Comparison of ENCODE assay signal across 1 cellular context in genomic region chr17:81468111-81468764, GRCh38.
TF ChIP-seq lines count a peak whose summit lies in the region.

No MANE protein-coding gene starts in this region.

TF ChIP-seq in HepG2, 621 proteins besides CTCF, POLR2A, EP300 and RAD21 (continued from another document and continues in another):
- no peak for TF ChIP-seq KAT7 (CRISPR knock-in tag; IDR thresholded peaks at IDR 0.05; ENCODE audit: borderline replicate concordance)
- TF ChIP-seq TRAFD1 (CRISPR knock-in tag; IDR thresholded peaks at IDR 0.05; ENCODE audit: borderline replicate concordance), result no peak
- TF ChIP-seq JUNB (CRISPR knock-in tag; IDR thresholded peaks at IDR 0.05; ENCODE audit: borderline replicate concordance), result no peak
- TF ChIP-seq ZNF205 (CRISPR knock-in tag; IDR thresholded peaks at IDR 0.05), result no peak
- TF ChIP-seq, protein P1, sequence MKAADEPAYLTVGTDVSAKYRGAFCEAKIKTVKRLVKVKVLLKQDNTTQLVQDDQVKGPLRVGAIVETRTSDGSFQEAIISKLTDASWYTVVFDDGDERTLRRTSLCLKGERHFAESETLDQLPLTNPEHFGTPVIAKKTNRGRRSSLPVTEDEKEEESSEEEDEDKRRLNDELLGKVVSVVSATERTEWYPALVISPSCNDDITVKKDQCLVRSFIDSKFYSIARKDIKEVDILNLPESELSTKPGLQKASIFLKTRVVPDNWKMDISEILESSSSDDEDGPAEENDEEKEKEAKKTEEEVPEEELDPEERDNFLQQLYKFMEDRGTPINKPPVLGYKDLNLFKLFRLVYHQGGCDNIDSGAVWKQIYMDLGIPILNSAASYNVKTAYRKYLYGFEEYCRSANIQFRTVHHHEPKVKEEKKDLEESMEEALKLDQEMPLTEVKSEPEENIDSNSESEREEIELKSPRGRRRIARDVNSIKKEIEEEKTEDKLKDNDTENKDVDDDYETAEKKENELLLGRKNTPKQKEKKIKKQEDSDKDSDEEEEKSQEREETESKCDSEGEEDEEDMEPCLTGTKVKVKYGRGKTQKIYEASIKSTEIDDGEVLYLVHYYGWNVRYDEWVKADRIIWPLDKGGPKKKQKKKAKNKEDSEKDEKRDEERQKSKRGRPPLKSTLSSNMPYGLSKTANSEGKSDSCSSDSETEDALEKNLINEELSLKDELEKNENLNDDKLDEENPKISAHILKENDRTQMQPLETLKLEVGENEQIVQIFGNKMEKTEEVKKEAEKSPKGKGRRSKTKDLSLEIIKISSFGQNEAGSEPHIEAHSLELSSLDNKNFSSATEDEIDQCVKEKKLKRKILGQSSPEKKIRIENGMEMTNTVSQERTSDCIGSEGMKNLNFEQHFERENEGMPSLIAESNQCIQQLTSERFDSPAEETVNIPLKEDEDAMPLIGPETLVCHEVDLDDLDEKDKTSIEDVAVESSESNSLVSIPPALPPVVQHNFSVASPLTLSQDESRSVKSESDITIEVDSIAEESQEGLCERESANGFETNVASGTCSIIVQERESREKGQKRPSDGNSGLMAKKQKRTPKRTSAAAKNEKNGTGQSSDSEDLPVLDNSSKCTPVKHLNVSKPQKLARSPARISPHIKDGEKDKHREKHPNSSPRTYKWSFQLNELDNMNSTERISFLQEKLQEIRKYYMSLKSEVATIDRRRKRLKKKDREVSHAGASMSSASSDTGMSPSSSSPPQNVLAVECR (CRISPR knock-in tag; IDR thresholded peaks at IDR 0.05; ENCODE audit: borderline replicate concordance), result no peak
- 0 out of 2 replicates have a peak, but pooled peaks have one; percentile 15 for TF ChIP-seq MED1 (CRISPR knock-in tag; IDR thresholded peaks at IDR 0.05)
- TF ChIP-seq RFX3 (CRISPR knock-in tag; IDR thresholded peaks at IDR 0.05), result no peak
- no peak for TF ChIP-seq IKZF1 (IDR thresholded peaks at IDR 0.05)
- TF ChIP-seq, protein P2, sequence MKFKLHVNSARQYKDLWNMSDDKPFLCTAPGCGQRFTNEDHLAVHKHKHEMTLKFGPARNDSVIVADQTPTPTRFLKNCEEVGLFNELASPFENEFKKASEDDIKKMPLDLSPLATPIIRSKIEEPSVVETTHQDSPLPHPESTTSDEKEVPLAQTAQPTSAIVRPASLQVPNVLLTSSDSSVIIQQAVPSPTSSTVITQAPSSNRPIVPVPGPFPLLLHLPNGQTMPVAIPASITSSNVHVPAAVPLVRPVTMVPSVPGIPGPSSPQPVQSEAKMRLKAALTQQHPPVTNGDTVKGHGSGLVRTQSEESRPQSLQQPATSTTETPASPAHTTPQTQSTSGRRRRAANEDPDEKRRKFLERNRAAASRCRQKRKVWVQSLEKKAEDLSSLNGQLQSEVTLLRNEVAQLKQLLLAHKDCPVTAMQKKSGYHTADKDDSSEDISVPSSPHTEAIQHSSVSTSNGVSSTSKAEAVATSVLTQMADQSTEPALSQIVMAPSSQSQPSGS (CRISPR knock-in tag; IDR thresholded peaks at IDR 0.05), result no peak
- TF ChIP-seq RELA (CRISPR knock-in tag; IDR thresholded peaks at IDR 0.05), result no peak
- TF ChIP-seq ELK4 (CRISPR knock-in tag; IDR thresholded peaks at IDR 0.05; ENCODE audit: borderline replicate concordance), result no peak
- TF ChIP-seq ETV5 (CRISPR knock-in tag; IDR thresholded peaks at IDR 0.05; ENCODE audit: borderline replicate concordance), result no peak
- no peak for TF ChIP-seq GFI1 (CRISPR knock-in tag; IDR thresholded peaks at IDR 0.05; ENCODE audit: borderline replicate concordance)
- TF ChIP-seq ZBTB7B (CRISPR knock-in tag; IDR thresholded peaks at IDR 0.05), result peak; percentile 22; the same call in 1 of the 2 replicates
- no peak; the same call in 1 of the 2 replicates for TF ChIP-seq ZNF512B (CRISPR knock-in tag; IDR thresholded peaks at IDR 0.05; ENCODE audit: borderline replicate concordance)
- TF ChIP-seq AGO2 (optimal IDR thresholded peaks at IDR 0.05; ENCODE audit: low read depth, low read length), result no peak
- no peak for TF ChIP-seq ZNF121 (CRISPR knock-in tag; IDR thresholded peaks at IDR 0.05)
- TF ChIP-seq ZNF430 (CRISPR knock-in tag; IDR thresholded peaks at IDR 0.05), result no peak
- TF ChIP-seq ZNF800 (CRISPR knock-in tag; IDR thresholded peaks at IDR 0.05), result no peak
- no peak for TF ChIP-seq PCBP1 (IDR thresholded peaks at IDR 0.05; ENCODE audit: borderline replicate concordance, low read depth, low read length)
- no peak for TF ChIP-seq ZNF703 (CRISPR knock-in tag; IDR thresholded peaks at IDR 0.05; ENCODE audit: borderline replicate concordance)
- TF ChIP-seq TGIF2 (CRISPR knock-in tag; IDR thresholded peaks at IDR 0.05), result no peak
- no peak for TF ChIP-seq ZNF678 (CRISPR knock-in tag; IDR thresholded peaks at IDR 0.05)
- TF ChIP-seq HNF4A (CRISPR knock-in tag; IDR thresholded peaks at IDR 0.05), result peak; percentile 63
- no peak for TF ChIP-seq GABPB1 (CRISPR knock-in tag; IDR thresholded peaks at IDR 0.05)
- TF ChIP-seq, protein P3, sequence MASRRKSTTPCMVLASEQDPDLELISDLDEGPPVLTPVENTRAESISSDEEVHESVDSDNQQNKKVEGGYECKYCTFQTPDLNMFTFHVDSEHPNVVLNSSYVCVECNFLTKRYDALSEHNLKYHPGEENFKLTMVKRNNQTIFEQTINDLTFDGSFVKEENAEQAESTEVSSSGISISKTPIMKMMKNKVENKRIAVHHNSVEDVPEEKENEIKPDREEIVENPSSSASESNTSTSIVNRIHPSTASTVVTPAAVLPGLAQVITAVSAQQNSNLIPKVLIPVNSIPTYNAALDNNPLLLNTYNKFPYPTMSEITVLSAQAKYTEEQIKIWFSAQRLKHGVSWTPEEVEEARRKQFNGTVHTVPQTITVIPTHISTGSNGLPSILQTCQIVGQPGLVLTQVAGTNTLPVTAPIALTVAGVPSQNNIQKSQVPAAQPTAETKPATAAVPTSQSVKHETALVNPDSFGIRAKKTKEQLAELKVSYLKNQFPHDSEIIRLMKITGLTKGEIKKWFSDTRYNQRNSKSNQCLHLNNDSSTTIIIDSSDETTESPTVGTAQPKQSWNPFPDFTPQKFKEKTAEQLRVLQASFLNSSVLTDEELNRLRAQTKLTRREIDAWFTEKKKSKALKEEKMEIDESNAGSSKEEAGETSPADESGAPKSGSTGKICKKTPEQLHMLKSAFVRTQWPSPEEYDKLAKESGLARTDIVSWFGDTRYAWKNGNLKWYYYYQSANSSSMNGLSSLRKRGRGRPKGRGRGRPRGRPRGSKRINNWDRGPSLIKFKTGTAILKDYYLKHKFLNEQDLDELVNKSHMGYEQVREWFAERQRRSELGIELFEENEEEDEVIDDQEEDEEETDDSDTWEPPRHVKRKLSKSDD (CRISPR knock-in tag; IDR thresholded peaks at IDR 0.05; ENCODE audit: low read depth), result no peak
- no peak for TF ChIP-seq ZNF337 (CRISPR knock-in tag; IDR thresholded peaks at IDR 0.05; ENCODE audit: borderline replicate concordance, low read depth)
- 0 out of 2 replicates have a peak, but pooled peaks have one; percentile 31 for TF ChIP-seq ZNF746 (CRISPR knock-in tag; IDR thresholded peaks at IDR 0.05)
- TF ChIP-seq ZNF501 (CRISPR knock-in tag; IDR thresholded peaks at IDR 0.05), result no peak
- TF ChIP-seq ZNF138 (CRISPR knock-in tag; IDR thresholded peaks at IDR 0.05; ENCODE audit: low read depth), result no peak
- no peak for TF ChIP-seq CCDC6 (CRISPR knock-in tag; IDR thresholded peaks at IDR 0.05)
- peak; percentile 65; the same call in 1 of the 2 replicates for TF ChIP-seq TFAP4 (IDR thresholded peaks at IDR 0.05; ENCODE audit: borderline replicate concordance, low read depth)
- peak; percentile 10 for TF ChIP-seq SKI (IDR thresholded peaks at IDR 0.05; ENCODE audit: partially characterized antibody)
- TF ChIP-seq, protein P4, sequence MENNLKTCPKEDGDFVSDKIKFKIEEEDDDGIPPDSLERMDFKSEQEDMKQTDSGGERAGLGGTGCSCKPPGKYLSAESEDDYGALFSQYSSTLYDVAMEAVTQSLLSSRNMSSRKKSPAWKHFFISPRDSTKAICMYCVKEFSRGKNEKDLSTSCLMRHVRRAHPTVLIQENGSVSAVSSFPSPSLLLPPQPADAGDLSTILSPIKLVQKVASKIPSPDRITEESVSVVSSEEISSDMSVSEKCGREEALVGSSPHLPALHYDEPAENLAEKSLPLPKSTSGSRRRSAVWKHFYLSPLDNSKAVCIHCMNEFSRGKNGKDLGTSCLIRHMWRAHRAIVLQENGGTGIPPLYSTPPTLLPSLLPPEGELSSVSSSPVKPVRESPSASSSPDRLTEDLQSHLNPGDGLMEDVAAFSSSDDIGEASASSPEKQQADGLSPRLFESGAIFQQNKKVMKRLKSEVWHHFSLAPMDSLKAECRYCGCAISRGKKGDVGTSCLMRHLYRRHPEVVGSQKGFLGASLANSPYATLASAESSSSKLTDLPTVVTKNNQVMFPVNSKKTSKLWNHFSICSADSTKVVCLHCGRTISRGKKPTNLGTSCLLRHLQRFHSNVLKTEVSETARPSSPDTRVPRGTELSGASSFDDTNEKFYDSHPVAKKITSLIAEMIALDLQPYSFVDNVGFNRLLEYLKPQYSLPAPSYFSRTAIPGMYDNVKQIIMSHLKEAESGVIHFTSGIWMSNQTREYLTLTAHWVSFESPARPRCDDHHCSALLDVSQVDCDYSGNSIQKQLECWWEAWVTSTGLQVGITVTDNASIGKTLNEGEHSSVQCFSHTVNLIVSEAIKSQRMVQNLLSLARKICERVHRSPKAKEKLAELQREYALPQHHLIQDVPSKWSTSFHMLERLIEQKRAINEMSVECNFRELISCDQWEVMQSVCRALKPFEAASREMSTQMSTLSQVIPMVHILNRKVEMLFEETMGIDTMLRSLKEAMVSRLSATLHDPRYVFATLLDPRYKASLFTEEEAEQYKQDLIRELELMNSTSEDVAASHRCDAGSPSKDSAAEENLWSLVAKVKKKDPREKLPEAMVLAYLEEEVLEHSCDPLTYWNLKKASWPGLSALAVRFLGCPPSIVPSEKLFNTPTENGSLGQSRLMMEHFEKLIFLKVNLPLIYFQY (CRISPR knock-in tag; IDR thresholded peaks at IDR 0.05; ENCODE audit: borderline replicate concordance), result no peak
